Comparison of ENCODE assay signal across 19 cellular contexts in genomic region chr1:208153386-208153785, GRCh38.
DNase-seq lines count a peak whose midpoint lies in the region; ATAC-seq and TF ChIP-seq lines count a peak whose summit lies in the region.
"Had no signal": no experiment of that assay in that cellular context is flagged by ENCODE, and none has a peak within 500 bp of the region (broad histone marks: within the 10 kb centered on the region; RNA-seq: fewer than 3 reads in every experiment).

No MANE protein-coding gene starts in this region.

- H3K9me3 Mint-ChIP-seq in activated T-cell treated with anti-CD3 and anti-CD28 coated beads, Interleukin-2, amount 50 U/mL, for 24 hours = no peaks in the 10 kb centered on the region
- no peaks in the 10 kb centered on the region for H3K9me3 Mint-ChIP-seq in activated CD4-positive, alpha-beta memory T cell treated with anti-CD3 and anti-CD28 coated beads, Interleukin-2, amount 10 ng/mL, durations not matched to agents 7 days and 5 days
- H3K9me3 Mint-ChIP-seq: CD4-positive, alpha-beta memory T cell had no signal

- H3K9me3 ChIP-seq in gastrocnemius medialis = no peaks in the 10 kb centered on the region
- H3K9me3 ChIP-seq: BE2C, HAP-1 had no signal

- no peak for TF ChIP-seq POLR2A in gastrocnemius medialis (IDR thresholded peaks at IDR 0.05)

- H3K4me1 ChIP-seq in gastrocnemius medialis = peaks cover 75 to 93% of the 10 kb centered on the region in 2 donors
- H3K4me1 ChIP-seq: HAP-1 had no signal

- H3K27ac Mint-ChIP-seq in activated T-cell treated with anti-CD3 and anti-CD28 coated beads, Interleukin-2, amount 50 U/mL, for 24 hours = no peak overlapping the region
- no peak overlapping the region for H3K27ac Mint-ChIP-seq in activated CD4-positive, alpha-beta memory T cell treated with anti-CD3 and anti-CD28 coated beads, Interleukin-2, amount 10 ng/mL, durations not matched to agents 7 days and 5 days
- H3K27ac Mint-ChIP-seq: CD4-positive, alpha-beta memory T cell had no signal

- H3K4me1 Mint-ChIP-seq in activated T-cell treated with anti-CD3 and anti-CD28 coated beads, Interleukin-2, amount 50 U/mL, for 24 hours (ENCODE audit: low read depth) = no peaks in the 10 kb centered on the region
- no peaks in the 10 kb centered on the region for H3K4me1 Mint-ChIP-seq in activated CD4-positive, alpha-beta memory T cell treated with anti-CD3 and anti-CD28 coated beads, Interleukin-2, amount 10 ng/mL, durations not matched to agents 7 days and 5 days

- no peak overlapping the region for H3K4me3 ChIP-seq in gastrocnemius medialis
- H3K4me3 ChIP-seq: GM12878, GM23248, HAP-1, SJSA1 had no signal

- H3K27me3 ChIP-seq in gastrocnemius medialis = no peaks in the 10 kb centered on the region
- H3K27me3 ChIP-seq: BE2C, SJSA1 had no signal

- H3K36me3 ChIP-seq in gastrocnemius medialis = no peaks in the 10 kb centered on the region
- H3K36me3 ChIP-seq: BE2C, HAP-1 had no signal

- intact Hi-C loops in gastrocnemius medialis (cut with DNase I; ENCODE audit: low total_unique reads) = no loop called here

- POLR2A ChIA-PET in activated CD4-positive, alpha-beta memory T cell treated with anti-CD3 and anti-CD28 coated beads, Interleukin-2, amount 10 ng/mL, durations not matched to agents 7 days and 5 days (lab: Charles Lee) = no interaction called here

- H3K36me3 Mint-ChIP-seq in activated T-cell treated with anti-CD3 and anti-CD28 coated beads, Interleukin-2, amount 50 U/mL, for 24 hours (ENCODE audit: low read depth) = no peaks in the 10 kb centered on the region
- H3K36me3 Mint-ChIP-seq in activated CD4-positive, alpha-beta memory T cell treated with anti-CD3 and anti-CD28 coated beads, Interleukin-2, amount 10 ng/mL, durations not matched to agents 7 days and 5 days (ENCODE audit: low read depth) = no peaks in the 10 kb centered on the region
- H3K36me3 Mint-ChIP-seq: CD4-positive, alpha-beta memory T cell had no signal

- CTCF ChIA-PET in activated CD4-positive, alpha-beta memory T cell treated with anti-CD3 and anti-CD28 coated beads, Interleukin-2, amount 10 ng/mL, durations not matched to agents 7 days and 5 days (lab: Charles Lee) = interaction anchor here (1.7 kb wide), 1 partner anchor 22 kb away, joined by 3 read pairs; no protein-coding TSS in a partner anchor

- no peak for ATAC-seq in gastrocnemius medialis
- ATAC-seq: GM12878, Panc1 had no signal

- in situ Hi-C loops in gastrocnemius medialis (cut with MboI; ENCODE audit: low sequenced_read_pairs in 4 of 4) = no loop called here

- TF ChIP-seq CTCF in gastrocnemius medialis (IDR thresholded peaks at IDR 0.05 in 4 of 5, conservative IDR thresholded peaks at IDR 0.05 in 1 of 5) = no peak

- H3K4me3 Mint-ChIP-seq in activated T-cell treated with anti-CD3 and anti-CD28 coated beads, Interleukin-2, amount 50 U/mL, for 24 hours = no peak overlapping the region
- H3K4me3 Mint-ChIP-seq in activated CD4-positive, alpha-beta memory T cell treated with anti-CD3 and anti-CD28 coated beads, Interleukin-2, amount 10 ng/mL, durations not matched to agents 7 days and 5 days = no peak overlapping the region
- H3K4me3 Mint-ChIP-seq: CD4-positive, alpha-beta memory T cell had no signal

- DNase-seq in DMS79 treated with DMSO at 0.1 percent for 48 hours (lab: John Stamatoyannopoulos, UW) = peak; percentile 96
- DNase-seq in NCI-H187 (lab: John Stamatoyannopoulos, UW) = peak; percentile 45 to 56
- DNase-seq in NCI-H345 treated with DMSO at 0.1 percent for 48 hours (lab: John Stamatoyannopoulos, UW; ENCODE audit: unreplicated experiment) = peak; percentile 65
- no peak for DNase-seq in gastrocnemius medialis
- DNase-seq in activated T-cell treated with anti-CD3 and anti-CD28 coated beads, Interleukin-2, amount 50 U/mL, for 24 hours = no peak
- no peak for DNase-seq in activated CD4-positive, alpha-beta memory T cell treated with anti-CD3 and anti-CD28 coated beads, Interleukin-2, amount 10 ng/mL, durations not matched to agents 7 days and 5 days
- no peak for DNase-seq in inferior parietal cortex (ENCODE audit: extremely low spot score)
- DNase-seq: BE2C; CD4-positive, alpha-beta memory T cell; EL; GM23248; IMR-90; Karpas-422; NCI-H2227 treated with DMSO at 0.1 percent for 48 hours; NCI-H526 treated with DMSO at 0.1 percent for 48 hours had no signal

- no peaks in the 10 kb centered on the region for H3K27me3 Mint-ChIP-seq in activated T-cell treated with anti-CD3 and anti-CD28 coated beads, Interleukin-2, amount 50 U/mL, for 24 hours
- H3K27me3 Mint-ChIP-seq in activated CD4-positive, alpha-beta memory T cell treated with anti-CD3 and anti-CD28 coated beads, Interleukin-2, amount 10 ng/mL, durations not matched to agents 7 days and 5 days = peaks cover 16% of the 10 kb centered on the region

- peak overlapping the region in 3 of 4 donors; percentile 1 to 9 (median 8) for H3K27ac ChIP-seq in gastrocnemius medialis
- H3K27ac ChIP-seq: GM23248, SJSA1 had no signal

Comparison
In these comparisons a context has a peak if more than half of its experiments do, and no peak if none do; other contexts are left out.
1. DNase-seq: peak in DMS79 treated with DMSO at 0.1 percent for 48 hours (single experiment), NCI-H187 (2 of 2) and NCI-H345 treated with DMSO at 0.1 percent for 48 hours (single experiment); none in gastrocnemius medialis (0 of 2), activated T-cell treated with anti-CD3 and anti-CD28 coated beads, Interleukin-2, amount 50 U/mL, for 24 hours (single experiment), activated CD4-positive, alpha-beta memory T cell treated with anti-CD3 and anti-CD28 coated beads, Interleukin-2, amount 10 ng/mL, durations not matched to agents 7 days and 5 days (single experiment) and inferior parietal cortex (single experiment).